ENCODE assay signal across 1 cellular context in the genomic region with DNA sequence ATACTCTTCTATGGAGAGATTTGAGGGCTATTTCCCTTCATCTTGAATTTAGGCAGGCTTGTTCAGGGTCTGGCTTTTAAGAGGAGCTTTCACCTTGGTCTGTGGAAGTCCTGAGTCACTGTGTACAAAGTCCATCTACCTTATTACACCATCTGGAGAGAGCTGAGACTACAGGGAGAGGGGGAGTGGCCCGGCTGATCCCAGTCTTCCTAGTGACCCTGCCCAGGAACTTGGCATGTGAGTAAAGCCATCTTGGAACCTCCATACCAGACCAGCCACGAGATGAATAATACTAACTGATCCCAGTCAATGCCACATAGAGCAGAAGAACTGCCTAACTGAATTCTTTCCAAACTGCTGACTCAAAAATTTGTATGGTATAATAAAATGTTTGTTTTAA.
TF ChIP-seq lines count a peak whose summit lies in the region.

No MANE protein-coding gene starts in this region.

TF ChIP-seq in HepG2, 621 proteins besides CTCF, POLR2A, EP300 and RAD21 (continued from another document):
- TF ChIP-seq, protein P1, sequence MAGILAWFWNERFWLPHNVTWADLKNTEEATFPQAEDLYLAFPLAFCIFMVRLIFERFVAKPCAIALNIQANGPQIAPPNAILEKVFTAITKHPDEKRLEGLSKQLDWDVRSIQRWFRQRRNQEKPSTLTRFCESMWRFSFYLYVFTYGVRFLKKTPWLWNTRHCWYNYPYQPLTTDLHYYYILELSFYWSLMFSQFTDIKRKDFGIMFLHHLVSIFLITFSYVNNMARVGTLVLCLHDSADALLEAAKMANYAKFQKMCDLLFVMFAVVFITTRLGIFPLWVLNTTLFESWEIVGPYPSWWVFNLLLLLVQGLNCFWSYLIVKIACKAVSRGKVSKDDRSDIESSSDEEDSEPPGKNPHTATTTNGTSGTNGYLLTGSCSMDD (CRISPR knock-in tag; IDR thresholded peaks at IDR 0.05): no peak
- no peak for TF ChIP-seq NFIC (IDR thresholded peaks at IDR 0.05; ENCODE audit: low read length)
- TF ChIP-seq FOXA1 (IDR thresholded peaks at IDR 0.05): no peak
- TF ChIP-seq FOXA1 (CRISPR knock-in tag; IDR thresholded peaks at IDR 0.05): peak; percentile 78
- no peak for TF ChIP-seq ZFAT (CRISPR knock-in tag; conservative IDR thresholded peaks at IDR 0.05)
- no peak for TF ChIP-seq CC2D1A (CRISPR knock-in tag; IDR thresholded peaks at IDR 0.05)
- TF ChIP-seq, protein P2, sequence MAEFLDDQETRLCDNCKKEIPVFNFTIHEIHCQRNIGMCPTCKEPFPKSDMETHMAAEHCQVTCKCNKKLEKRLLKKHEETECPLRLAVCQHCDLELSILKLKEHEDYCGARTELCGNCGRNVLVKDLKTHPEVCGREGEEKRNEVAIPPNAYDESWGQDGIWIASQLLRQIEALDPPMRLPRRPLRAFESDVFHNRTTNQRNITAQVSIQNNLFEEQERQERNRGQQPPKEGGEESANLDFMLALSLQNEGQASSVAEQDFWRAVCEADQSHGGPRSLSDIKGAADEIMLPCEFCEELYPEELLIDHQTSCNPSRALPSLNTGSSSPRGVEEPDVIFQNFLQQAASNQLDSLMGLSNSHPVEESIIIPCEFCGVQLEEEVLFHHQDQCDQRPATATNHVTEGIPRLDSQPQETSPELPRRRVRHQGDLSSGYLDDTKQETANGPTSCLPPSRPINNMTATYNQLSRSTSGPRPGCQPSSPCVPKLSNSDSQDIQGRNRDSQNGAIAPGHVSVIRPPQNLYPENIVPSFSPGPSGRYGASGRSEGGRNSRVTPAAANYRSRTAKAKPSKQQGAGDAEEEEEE (CRISPR knock-in tag; IDR thresholded peaks at IDR 0.05; ENCODE audit: borderline replicate concordance): no peak
- TF ChIP-seq RXRB (CRISPR knock-in tag; IDR thresholded peaks at IDR 0.05; ENCODE audit: borderline replicate concordance): 0 out of 2 replicates have a peak, but pooled peaks have one; percentile 42
- TF ChIP-seq ARID4A (CRISPR knock-in tag; IDR thresholded peaks at IDR 0.05; ENCODE audit: borderline replicate concordance): no peak
- peak; percentile 64 for TF ChIP-seq HMG20A (CRISPR knock-in tag; IDR thresholded peaks at IDR 0.05; ENCODE audit: borderline replicate concordance)
